15 cellular contexts compared by ENCODE assay signal in the genomic region with DNA sequence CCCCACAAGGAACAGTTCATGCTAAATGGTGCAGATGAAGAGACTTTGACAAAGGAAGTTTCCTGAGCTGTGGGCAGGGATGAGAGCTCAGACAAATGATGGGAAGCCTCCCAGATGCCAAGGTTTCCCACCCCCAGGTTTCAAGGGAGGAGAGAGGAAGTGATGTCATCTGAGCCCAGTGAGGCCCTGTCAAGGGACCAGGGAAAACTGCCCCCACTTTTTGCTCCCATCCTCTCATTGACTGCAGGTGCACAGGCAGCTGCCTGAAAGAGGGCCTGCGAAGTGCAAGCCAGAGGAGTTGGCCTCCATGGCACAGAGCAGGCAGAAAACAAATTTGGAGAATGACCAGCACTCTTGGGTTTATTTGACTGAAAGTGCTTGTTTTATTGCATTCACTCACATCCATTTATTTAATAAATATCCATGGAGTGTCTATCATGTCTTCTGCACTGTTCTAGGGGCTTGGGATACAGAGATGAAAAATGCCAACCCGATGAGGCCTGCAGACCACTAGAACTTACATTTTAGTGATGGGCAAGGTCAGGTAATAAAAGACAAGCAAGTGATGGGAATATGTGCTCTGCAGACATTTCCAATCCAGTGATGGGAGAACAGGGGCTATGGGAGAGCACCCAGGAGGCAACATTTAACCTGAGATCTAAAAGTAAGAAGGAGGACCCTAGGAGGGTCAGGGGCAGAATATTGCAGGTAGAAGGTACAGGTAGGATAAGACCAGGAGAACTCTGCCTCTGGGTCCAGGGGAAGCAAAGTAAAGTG.
"Had no signal": no experiment of that assay in that cellular context is flagged by ENCODE, and none has a peak within 500 bp of the region (broad histone marks: within the 10 kb centered on the region; RNA-seq: fewer than 3 reads in every experiment).

No MANE protein-coding gene starts in this region.

- H3K9me3 Mint-ChIP-seq: activated naive CD8-positive, alpha-beta T cell treated with anti-CD3 and anti-CD28 coated beads, Interleukin-2, amount 50 U/mL, for 24 hours; endodermal cell had no signal

- H3K4me3 Mint-ChIP-seq: activated naive CD8-positive, alpha-beta T cell treated with anti-CD3 and anti-CD28 coated beads, Interleukin-2, amount 50 U/mL, for 24 hours; endodermal cell; neural progenitor cell had no signal

- H3K4me3 ChIP-seq: breast epithelium, dorsolateral prefrontal cortex, neural progenitor cell, pancreas, thyroid gland had no signal

- H3K36me3 ChIP-seq: breast epithelium, neural progenitor cell, pancreas, thyroid gland had no signal

- H3K27ac ChIP-seq: breast epithelium, dorsolateral prefrontal cortex, neural progenitor cell, pancreas, thyroid gland had no signal

- H3K4me1 ChIP-seq: breast epithelium, neural progenitor cell, pancreas, thyroid gland had no signal

- H3K27me3 ChIP-seq: breast epithelium, dorsolateral prefrontal cortex, neural progenitor cell, pancreas, thyroid gland had no signal

- DNase-seq: activated CD4-positive, CD25-positive, alpha-beta regulatory T cell; activated naive CD4-positive, alpha-beta T cell treated with Interleukin-2 at 50 U/mL for 16 hours; activated naive CD8-positive, alpha-beta T cell treated with anti-CD3 and anti-CD28 coated beads, Interleukin-2, amount 50 U/mL, for 24 hours; activated T-cell treated with anti-CD3 and anti-CD28 coated beads for 4 hours; aorta; dorsolateral prefrontal cortex; endodermal cell; islet precursor cell; midbrain; pancreas; stimulated activated CD4-positive, alpha-beta T cell treated with anti-CD3 and anti-CD28 coated beads, Interleukin-2, amount 100 ng/mL, for 24 hours; thyroid gland had no signal

- H3K27ac Mint-ChIP-seq: activated naive CD8-positive, alpha-beta T cell treated with anti-CD3 and anti-CD28 coated beads, Interleukin-2, amount 50 U/mL, for 24 hours; endodermal cell; neural progenitor cell had no signal

- H3K9me3 ChIP-seq: breast epithelium, pancreas, thyroid gland had no signal

- H3K36me3 Mint-ChIP-seq: neural progenitor cell had no signal

- ATAC-seq: activated naive CD8-positive, alpha-beta T cell treated with anti-CD3 and anti-CD28 coated beads, Interleukin-2, amount 50 U/mL, for 24 hours; left lobe of liver; pancreas had no signal
